ENCODE assay signal across 20 cellular contexts in genomic region chr6:10258341-10258740, GRCh38.
"Had no signal": no experiment of that assay in that cellular context is flagged by ENCODE, and none has a peak within 500 bp of the region (broad histone marks: within the 10 kb centered on the region; RNA-seq: fewer than 3 reads in every experiment).

No MANE protein-coding gene starts in this region.

- H3K4me1 ChIP-seq: esophagus muscularis mucosa, foreskin keratinocyte, gastroesophageal sphincter, heart left ventricle, left lung, lower lobe of right lung had no signal

- H2AFZ ChIP-seq: hepatocyte had no signal

- H3K36me3 ChIP-seq: esophagus muscularis mucosa, gastroesophageal sphincter, heart left ventricle, left lung, lower lobe of right lung had no signal

- H3K79me2 ChIP-seq: hepatocyte had no signal

- H3K4me3 Mint-ChIP-seq: mesothelial cell of epicardium; naive B cell; naive thymus-derived CD8-positive, alpha-beta T cell had no signal

- H3K27me3 ChIP-seq: esophagus muscularis mucosa, foreskin keratinocyte, gastroesophageal sphincter, heart left ventricle, hepatocyte, left lung had no signal

- H3K27me3 Mint-ChIP-seq: naive B cell had no signal

- H3K4me3 ChIP-seq: coronary artery, dorsolateral prefrontal cortex, esophagus muscularis mucosa, gastroesophageal sphincter, heart left ventricle, hepatocyte, left lung, lower lobe of right lung, mucosa of descending colon had no signal

- DNase-seq: dermis blood vessel endothelial cell; dorsolateral prefrontal cortex; effector CD4-positive, alpha-beta T cell; effector memory CD4-positive, alpha-beta T cell; foreskin keratinocyte; heart left ventricle; hypothalamus; left cardiac atrium; left lung; left ventricle myocardium superior; lower lobe of right lung; mesenchymal stem cell; mucosa of descending colon; naive B cell; naive thymus-derived CD8-positive, alpha-beta T cell had no signal

- H3K27ac ChIP-seq: coronary artery, dorsolateral prefrontal cortex, esophagus muscularis mucosa, foreskin keratinocyte, gastroesophageal sphincter, heart left ventricle, hepatocyte, left lung, lower lobe of right lung had no signal

- H3K4me2 ChIP-seq: hepatocyte had no signal

- ATAC-seq: foreskin keratinocyte; gastroesophageal sphincter; heart left ventricle; left cardiac atrium; left lung; left ventricle myocardium superior; lower lobe of right lung; mucosa of descending colon; naive thymus-derived CD8-positive, alpha-beta T cell had no signal

- H3K9me3 ChIP-seq: esophagus muscularis mucosa, gastroesophageal sphincter, left lung, lower lobe of right lung, mucosa of descending colon had no signal

- H3K36me3 Mint-ChIP-seq: naive B cell had no signal

- H3K27ac Mint-ChIP-seq: mesothelial cell of epicardium; naive B cell; naive thymus-derived CD8-positive, alpha-beta T cell had no signal

- H3K4me1 Mint-ChIP-seq: naive B cell; naive thymus-derived CD8-positive, alpha-beta T cell had no signal
